In genomic region chr4:112516076-112516385, GRCh38 we compare ENCODE assay signal across 7 cellular contexts. TPM values are rescaled to one million over a fixed set of nuclear protein-coding genes. Genes with fewer than 3 reads are reported as not detected.
DNase-seq lines count a peak whose midpoint lies in the region; ATAC-seq lines count a peak whose summit lies in the region.

Gene NEUROG2, minus strand, starts transcription at chr4:112516180. Its CDS starts 705 bp downstream, at chr4:112515475.

- H3K27ac Mint-ChIP-seq in activated T-helper 1 cell treated with anti-CD3 and anti-CD28 coated beads, Interleukin-12 subunit alpha, Interleukin-12 subunit beta, Interleukin-2, Interleukin-4 antibody, amounts not matched to agents 30 ng/mL and 10 ng/mL and 1 ng/mL, durations not matched to agents 14 hours and 24 hours and 36 hours, result peak within 1 kb of the TSS; percentile 93

- H3K9ac ChIP-seq in HUES48 (ENCODE audit: low read depth, low read length) (no peak within 1 kb of the TSS), iPS-20b (ENCODE audit: low read depth, low read length) (no peak within 1 kb of the TSS), stomach smooth muscle (ENCODE audit: low read length in 2 of 2) (no peak within 1 kb of the TSS)

- H3K4me1 ChIP-seq in HUES48 (ENCODE audit: control insufficient read depth, insufficient read depth, low read length) (peaks cover 37% of the 10 kb centered on the region), iPS-20b (ENCODE audit: insufficient read depth, low read length) (peaks cover 29% of the 10 kb centered on the region), stomach smooth muscle (ENCODE audit: control insufficient read depth, insufficient read depth, low read length) (peaks cover 31% of the 10 kb centered on the region)

- H3K4me3 Mint-ChIP-seq in activated T-helper 1 cell treated with anti-CD3 and anti-CD28 coated beads, Interleukin-12 subunit alpha, Interleukin-12 subunit beta, Interleukin-2, Interleukin-4 antibody, amounts not matched to agents 30 ng/mL and 10 ng/mL and 1 ng/mL, durations not matched to agents 14 hours and 24 hours and 36 hours, result peak within 1 kb of the TSS; percentile 95

- peaks cover 82% of the 10 kb centered on the region for H3K4me1 Mint-ChIP-seq in activated T-helper 1 cell treated with anti-CD3 and anti-CD28 coated beads, Interleukin-12 subunit alpha, Interleukin-12 subunit beta, Interleukin-2, Interleukin-4 antibody, amounts not matched to agents 30 ng/mL and 10 ng/mL and 1 ng/mL, durations not matched to agents 14 hours and 24 hours and 36 hours (ENCODE audit: low read depth)

- H3K27ac ChIP-seq in HUES48 (ENCODE audit: low read depth, low read length) (no peak within 1 kb of the TSS), iPS-20b (ENCODE audit: low read length) (no peak within 1 kb of the TSS), stomach smooth muscle (ENCODE audit: low read length) (no peak within 1 kb of the TSS)

- ATAC-seq in HG03439 (IDR thresholded peaks at IDR 0.05; ENCODE audit: unreplicated experiment) (no peak), HG03520 (IDR thresholded peaks at IDR 0.05; ENCODE audit: unreplicated experiment) (no peak)

- H3K4me3 ChIP-seq in HUES48 (ENCODE audit: low read depth, low read length), result peak within 1 kb of the TSS; percentile 66
- peak within 1 kb of the TSS; percentile 60 for H3K4me3 ChIP-seq in iPS-20b (ENCODE audit: low read length)
- H3K4me3 ChIP-seq in stomach smooth muscle (ENCODE audit: low read length in 2 of 2), result peak within 1 kb of the TSS; percentile 79 to 85

- peaks cover 86% of the 10 kb centered on the region for H3K27me3 Mint-ChIP-seq in activated T-helper 1 cell treated with anti-CD3 and anti-CD28 coated beads, Interleukin-12 subunit alpha, Interleukin-12 subunit beta, Interleukin-2, Interleukin-4 antibody, amounts not matched to agents 30 ng/mL and 10 ng/mL and 1 ng/mL, durations not matched to agents 14 hours and 24 hours and 36 hours (ENCODE audit: insufficient read depth)

- H3K9me3 Mint-ChIP-seq in activated T-helper 1 cell treated with anti-CD3 and anti-CD28 coated beads, Interleukin-12 subunit alpha, Interleukin-12 subunit beta, Interleukin-2, Interleukin-4 antibody, amounts not matched to agents 30 ng/mL and 10 ng/mL and 1 ng/mL, durations not matched to agents 14 hours and 24 hours and 36 hours, result peaks cover 2% of the 10 kb centered on the region

- H3K36me3 ChIP-seq in HUES48 (ENCODE audit: control insufficient read depth, insufficient read depth, low read length), result no peaks in the 10 kb centered on the region
- H3K36me3 ChIP-seq in iPS-20b (ENCODE audit: insufficient read depth, low read depth, low read length), result no peaks in the 10 kb centered on the region
- no peaks in the 10 kb centered on the region for H3K36me3 ChIP-seq in stomach smooth muscle (ENCODE audit: control insufficient read depth in 2 of 2, insufficient read depth in 2 of 2, low read length in 2 of 2)

- peaks cover 100% of the 10 kb centered on the region for H3K27me3 ChIP-seq in HUES48 (ENCODE audit: control insufficient read depth, insufficient read depth, low read length)
- peaks cover 100% of the 10 kb centered on the region for H3K27me3 ChIP-seq in iPS-20b (ENCODE audit: insufficient read depth, low read length)
- peaks cover 61 to 99% of the 10 kb centered on the region in 2 donors for H3K27me3 ChIP-seq in stomach smooth muscle (ENCODE audit: control insufficient read depth in 1 of 2, insufficient read depth in 2 of 2, low read length in 2 of 2)

- no peak for DNase-seq in activated T-helper 1 cell treated with anti-CD3 and anti-CD28 coated beads, Interleukin-12 subunit alpha, Interleukin-12 subunit beta, Interleukin-2, Interleukin-4 antibody, amounts not matched to agents 30 ng/mL and 10 ng/mL and 1 ng/mL, durations not matched to agents 14 hours and 24 hours and 36 hours (ENCODE audit: low spot score)
- DNase-seq in Kasumi-1 (lab: John Stamatoyannopoulos, UW), result no peak

- peaks cover 8% of the 10 kb centered on the region for H3K36me3 Mint-ChIP-seq in activated T-helper 1 cell treated with anti-CD3 and anti-CD28 coated beads, Interleukin-12 subunit alpha, Interleukin-12 subunit beta, Interleukin-2, Interleukin-4 antibody, amounts not matched to agents 30 ng/mL and 10 ng/mL and 1 ng/mL, durations not matched to agents 14 hours and 24 hours and 36 hours (ENCODE audit: low read depth)

- intact Hi-C loops in activated T-helper 1 cell treated with anti-CD3 and anti-CD28 coated beads, Interleukin-12 subunit alpha, Interleukin-12 subunit beta, Interleukin-2, Interleukin-4 antibody, amounts not matched to agents 30 ng/mL and 10 ng/mL and 1 ng/mL, durations not matched to agents 14 hours and 24 hours and 36 hours (cut with micrococcal nuclease), result loop anchor here (1.0 to 5.0 kb wide), 5 partner anchors 121 to 1889 kb away; partner anchors contain the start of genes CAMK2D, LARP7 and ZGRF1

- H3K9me3 ChIP-seq in HUES48 (ENCODE audit: control insufficient read depth, insufficient read depth, low read length) (no peaks in the 10 kb centered on the region; the same call in 1 of the 2 replicates), iPS-20b (ENCODE audit: insufficient read depth, low read depth, low read length) (no peaks in the 10 kb centered on the region), stomach smooth muscle (ENCODE audit: control insufficient read depth in 2 of 2, low read length in 2 of 2) (peaks cover 4 to 6% of the 10 kb centered on the region in 2 donors)

RNA-seq across cellular contexts. Expression of gene NEUROG2, which starts in this region (rescaled TPM):
- total RNA-seq in activated T-helper 1 cell treated with anti-CD3 and anti-CD28 coated beads, Interleukin-12 subunit alpha, Interleukin-12 subunit beta, Interleukin-2, Interleukin-4 antibody, amounts not matched to agents 30 ng/mL and 10 ng/mL and 1 ng/mL, durations not matched to agents 14 hours and 24 hours and 36 hours, result 0.18 TPM in 1 of 2 replicates, not detected in the other
